ENCODE assay signal across 8 cellular contexts in genomic region chr12:110048242-110049027, GRCh38. TPM values are rescaled to one million over a fixed set of nuclear protein-coding genes. Genes with fewer than 3 reads are reported as not detected.
DNase-seq lines count a peak whose midpoint lies in the region; ATAC-seq lines count a peak whose summit lies in the region.

Gene C12orf76, minus strand, starts transcription at chr12:110048522. Its CDS starts 27 bp downstream, at chr12:110048495.

- no peaks in the 10 kb centered on the region for H3K9me3 ChIP-seq in CD8-positive, alpha-beta memory T cell (ENCODE audit: low read length)

- POLR2A ChIA-PET in CD8-positive, alpha-beta memory T cell (lab: Charles Lee): interaction anchor here (0.9 kb wide), 1 partner anchor 32 kb away, joined by 4 read pairs; no protein-coding TSS in a partner anchor

- no peaks in the 10 kb centered on the region for H3K27me3 ChIP-seq in CD8-positive, alpha-beta memory T cell (ENCODE audit: insufficient read depth, low read length, poor library complexity, severe bottlenecking)

- CTCF ChIA-PET in CD8-positive, alpha-beta memory T cell (lab: Charles Lee): no interaction called here

- DNase-seq in CD8-positive, alpha-beta memory T cell: peak; percentile 82 to 94 (median 88)
- DNase-seq in HS-5 (ENCODE audit: low read depth) (peak; percentile 94), memory B cell (ENCODE audit: low spot score in 2 of 2) (peak; percentile 79 to 82)
- peak; percentile 80 for DNase-seq in NK-92 treated with Interleukin-12 subunit alpha and Interleukin-12 subunit beta, amount 100 ng/mL, for 24 hours (lab: John Stamatoyannopoulos, UW)
- DNase-seq in activated CD8-positive, alpha-beta memory T cell treated with anti-CD3 and anti-CD28 coated beads for 24 hours: peak; percentile 91
- peak; percentile 85 to 87 (median 87) for DNase-seq in effector memory CD8-positive, alpha-beta T cell
- peak; percentile 71 for DNase-seq in stimulated activated CD8-positive, alpha-beta memory T cell treated with anti-CD3 and anti-CD28 coated beads, Interleukin-12 subunit alpha, Interleukin-12 subunit beta, amount 100 ng/mL, for 24 hours (ENCODE audit: extremely low read depth)

- ATAC-seq in GM19468 (IDR thresholded peaks at IDR 0.05; ENCODE audit: extremely low read depth, unreplicated experiment): peak; percentile 97
- ATAC-seq in effector memory CD8-positive, alpha-beta T cell (replicated peaks): peak; percentile 100
- peak; percentile 96 for ATAC-seq in memory B cell (ENCODE audit: low read depth)

- H3K4me1 ChIP-seq in CD8-positive, alpha-beta memory T cell (ENCODE audit: insufficient read depth, low read length): peaks cover 24% of the 10 kb centered on the region

- peak within 1 kb of the TSS; percentile 76 to 99 (median 98) for H3K27ac Mint-ChIP-seq in CD8-positive, alpha-beta memory T cell
- H3K27ac Mint-ChIP-seq in effector memory CD8-positive, alpha-beta T cell: peak within 1 kb of the TSS; percentile 92 to 97
- H3K27ac Mint-ChIP-seq in memory B cell: peak within 1 kb of the TSS; percentile 98

- H3K36me3 Mint-ChIP-seq in CD8-positive, alpha-beta memory T cell: peaks cover 0 to 9% (median 5%) of the 10 kb centered on the region in 3 donors
- H3K36me3 Mint-ChIP-seq in effector memory CD8-positive, alpha-beta T cell (ENCODE audit: insufficient read depth): peaks cover 14% of the 10 kb centered on the region
- peaks cover 4% of the 10 kb centered on the region for H3K36me3 Mint-ChIP-seq in memory B cell

- peaks cover 0 to 3% of the 10 kb centered on the region in 2 donors for H3K27me3 Mint-ChIP-seq in CD8-positive, alpha-beta memory T cell
- H3K27me3 Mint-ChIP-seq in effector memory CD8-positive, alpha-beta T cell: no peaks in the 10 kb centered on the region
- no peaks in the 10 kb centered on the region for H3K27me3 Mint-ChIP-seq in memory B cell

- H3K4me3 Mint-ChIP-seq in CD8-positive, alpha-beta memory T cell: peak within 1 kb of the TSS; percentile 87 to 97 (median 91)
- H3K4me3 Mint-ChIP-seq in effector memory CD8-positive, alpha-beta T cell: peak within 1 kb of the TSS; percentile 89 to 98
- H3K4me3 Mint-ChIP-seq in memory B cell: peak within 1 kb of the TSS; percentile 93

- no peaks in the 10 kb centered on the region for H3K9me3 Mint-ChIP-seq in CD8-positive, alpha-beta memory T cell
- no peaks in the 10 kb centered on the region for H3K9me3 Mint-ChIP-seq in effector memory CD8-positive, alpha-beta T cell
- H3K9me3 Mint-ChIP-seq in memory B cell: no peaks in the 10 kb centered on the region

- H3K4me3 ChIP-seq in CD8-positive, alpha-beta memory T cell (ENCODE audit: low read length): peak within 1 kb of the TSS; percentile 61

- H3K4me1 Mint-ChIP-seq in CD8-positive, alpha-beta memory T cell: peaks cover 26 to 41% (median 38%) of the 10 kb centered on the region in 3 donors
- H3K4me1 Mint-ChIP-seq in effector memory CD8-positive, alpha-beta T cell (ENCODE audit: low read depth in 2 of 2): peaks cover 17 to 23% of the 10 kb centered on the region in 2 donors
- peaks cover 30% of the 10 kb centered on the region for H3K4me1 Mint-ChIP-seq in memory B cell

- peak within 1 kb of the TSS; percentile 76 for H3K27ac ChIP-seq in CD8-positive, alpha-beta memory T cell (ENCODE audit: low read depth, low read length)

- H3K36me3 ChIP-seq in CD8-positive, alpha-beta memory T cell (ENCODE audit: insufficient read depth, low read length): no peaks in the 10 kb centered on the region

RNA-seq across cellular contexts. Expression of gene C12orf76, which starts in this region (rescaled TPM):
- 10 to 100 TPM; 11.7 to 12.7 TPM for total RNA-seq in CD8-positive, alpha-beta memory T cell
- 17.3 TPM for polyA plus RNA-seq in CD8-positive, alpha-beta memory T cell

Comparison
In these comparisons a context has a peak if more than half of its experiments do, and no peak if none do; other contexts are left out.
1. Peak in every context shown above with its lines: DNase-seq, ATAC-seq, H3K4me3 ChIP-seq and H3K27ac ChIP-seq.